Comparison of ENCODE assay signal across 17 cellular contexts in the genomic region with DNA sequence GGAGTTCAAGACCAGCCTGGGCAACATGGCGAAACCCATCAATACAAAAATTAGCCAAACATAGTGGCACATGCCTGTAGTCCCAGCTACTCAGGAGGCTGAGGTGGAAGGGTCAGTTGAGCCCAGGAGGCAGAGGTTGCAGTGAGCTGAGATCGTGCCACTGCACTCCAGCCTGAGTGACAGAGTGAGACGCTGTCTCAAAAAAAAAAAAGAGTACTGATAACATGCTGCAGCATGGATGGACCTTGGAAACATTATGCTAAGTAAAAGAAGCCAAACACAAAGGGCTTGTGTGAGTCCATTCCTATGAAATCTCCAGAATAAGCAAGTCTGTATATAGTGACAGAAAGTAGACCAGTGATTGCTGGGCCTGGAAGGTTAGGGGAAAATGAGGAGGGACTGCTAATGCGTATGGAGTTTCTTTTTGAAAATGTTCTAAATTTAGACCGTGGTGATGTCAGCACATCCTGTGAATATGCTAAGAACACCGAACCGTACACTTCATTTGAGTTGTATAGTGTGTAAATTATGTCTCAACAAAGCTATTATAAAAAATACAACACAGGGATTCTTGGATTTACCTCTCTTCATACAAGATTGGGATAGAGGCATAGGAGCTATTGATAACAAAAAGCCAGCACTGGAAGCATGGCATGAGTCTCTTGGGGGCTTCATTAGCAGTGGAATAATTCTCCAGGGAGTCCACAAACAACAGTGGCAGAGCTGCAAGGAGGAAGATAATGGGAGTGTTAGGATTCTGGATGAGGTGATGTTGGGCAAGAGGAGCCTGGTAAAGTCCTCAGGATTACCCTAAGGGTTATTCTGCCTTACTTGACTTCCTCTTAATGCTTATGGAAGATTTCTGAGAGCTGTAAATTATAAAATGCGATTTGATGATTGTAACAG.
DNase-seq lines count a peak whose midpoint lies in the region; ATAC-seq and TF ChIP-seq lines count a peak whose summit lies in the region.
"Had no signal": no experiment of that assay in that cellular context is flagged by ENCODE, and none has a peak within 500 bp of the region (broad histone marks: within the 10 kb centered on the region; RNA-seq: fewer than 3 reads in every experiment).

No MANE protein-coding gene starts in this region.

- H3K4me3 ChIP-seq in fibroblast of the aortic adventitia (ENCODE audit: low read depth, low read length), result no peak overlapping the region
- no peak overlapping the region for H3K4me3 ChIP-seq in psoas muscle
- H3K4me3 ChIP-seq: colonic mucosa, esophagus squamous epithelium, ovary, PC-9, tibial artery had no signal

- H3K36me3 Mint-ChIP-seq in activated CD8-positive, alpha-beta T cell treated with anti-CD3 and anti-CD28 coated beads for 36 hours (ENCODE audit: low read depth), result peaks cover 50% of the 10 kb centered on the region
- peaks cover 56% of the 10 kb centered on the region for H3K36me3 Mint-ChIP-seq in activated CD8-positive, alpha-beta T cell treated with anti-CD3 and anti-CD28 coated beads, Interleukin-2, amount 10 ng/mL, durations not matched to agents 7 days and 5 days (ENCODE audit: low read depth)

- no peaks in the 10 kb centered on the region for H3K27me3 Mint-ChIP-seq in activated CD8-positive, alpha-beta T cell treated with anti-CD3 and anti-CD28 coated beads for 36 hours
- H3K27me3 Mint-ChIP-seq in activated CD8-positive, alpha-beta T cell treated with anti-CD3 and anti-CD28 coated beads, Interleukin-2, amount 10 ng/mL, durations not matched to agents 7 days and 5 days (ENCODE audit: low read depth), result no peaks in the 10 kb centered on the region

- no peaks in the 10 kb centered on the region for H3K27me3 ChIP-seq in psoas muscle (ENCODE audit: insufficient read depth in 3 of 3, low read length in 2 of 3)
- H3K27me3 ChIP-seq: colonic mucosa, esophagus squamous epithelium, ovary, tibial artery had no signal

- no peaks in the 10 kb centered on the region for H3K4me1 ChIP-seq in psoas muscle
- H3K4me1 ChIP-seq: colonic mucosa, esophagus squamous epithelium, tibial artery had no signal

- POLR2A ChIA-PET in activated CD8-positive, alpha-beta T cell treated with anti-CD3 and anti-CD28 coated beads for 36 hours (lab: Charles Lee), result no interaction called here
- POLR2A ChIA-PET in activated CD8-positive, alpha-beta T cell treated with anti-CD3 and anti-CD28 coated beads, Interleukin-2, amount 10 ng/mL, durations not matched to agents 7 days and 5 days (lab: Charles Lee), result interaction anchor here (0.7 to 1.4 kb wide), 2 partner anchors 10 to 19 kb away, joined by 3 read pairs; no protein-coding TSS in a partner anchor

- CTCF ChIA-PET in activated CD8-positive, alpha-beta T cell treated with anti-CD3 and anti-CD28 coated beads for 36 hours (lab: Charles Lee), result interaction anchor here (0.8 kb wide), 1 partner anchor 34 kb away, joined by 3 read pairs; no protein-coding TSS in a partner anchor
- CTCF ChIA-PET in activated CD8-positive, alpha-beta T cell treated with anti-CD3 and anti-CD28 coated beads, Interleukin-2, amount 10 ng/mL, durations not matched to agents 7 days and 5 days (lab: Charles Lee), result no interaction called here

- ATAC-seq in activated CD8-positive, alpha-beta T cell treated with anti-CD3 and anti-CD28 coated beads for 36 hours, result no peak
- ATAC-seq in activated CD8-positive, alpha-beta T cell treated with anti-CD3 and anti-CD28 coated beads, Interleukin-2, amount 10 ng/mL, durations not matched to agents 7 days and 5 days, result no peak
- ATAC-seq in psoas muscle (no peak), HG02678 (IDR thresholded peaks at IDR 0.05; ENCODE audit: unreplicated experiment) (no peak), HG02938 (IDR thresholded peaks at IDR 0.05; ENCODE audit: unreplicated experiment) (no peak), GM19324 (IDR thresholded peaks at IDR 0.05; ENCODE audit: low FRiP score, unreplicated experiment) (no peak)

- 60 to 75% (median 63%) methylated on average over 8 of the region's 8 CpGs for WGBS in psoas muscle, 3 donors

- no peak for DNase-seq in activated CD8-positive, alpha-beta T cell treated with anti-CD3 and anti-CD28 coated beads for 36 hours
- DNase-seq in activated CD8-positive, alpha-beta T cell treated with anti-CD3 and anti-CD28 coated beads, Interleukin-2, amount 10 ng/mL, durations not matched to agents 7 days and 5 days, result no peak
- DNase-seq in NCI-H69 (lab: John Stamatoyannopoulos, UW) (peak; percentile 27), fibroblast of the aortic adventitia (ENCODE audit: low read depth) (peak; percentile 20), psoas muscle (no peak)
- DNase-seq: activated CD4-positive, alpha-beta T cell treated with anti-CD3 and anti-CD28 coated beads, Interleukin-2, amount 50 U/mL, for 1 hour; activated naive CD4-positive, alpha-beta T cell treated with Interleukin-2 at 50 U/mL for 16 hours; colonic mucosa; esophagus squamous epithelium; HFFc6; MM.1S; ovary; PC-9; tibial artery had no signal

- no peak for TF ChIP-seq CTCF in activated CD8-positive, alpha-beta T cell treated with anti-CD3 and anti-CD28 coated beads for 36 hours (IDR thresholded peaks at IDR 0.05)
- TF ChIP-seq CTCF in fibroblast of the aortic adventitia (IDR thresholded peaks at IDR 0.05; ENCODE audit: insufficient read depth, low read length) (no peak), psoas muscle (IDR thresholded peaks at IDR 0.05) (no peak)

- peak overlapping the region; percentile 23 for H3K27ac Mint-ChIP-seq in activated CD8-positive, alpha-beta T cell treated with anti-CD3 and anti-CD28 coated beads for 36 hours
- H3K27ac Mint-ChIP-seq in activated CD8-positive, alpha-beta T cell treated with anti-CD3 and anti-CD28 coated beads, Interleukin-2, amount 10 ng/mL, durations not matched to agents 7 days and 5 days, result no peak overlapping the region
- H3K27ac Mint-ChIP-seq: HFFc6 had no signal

- intact Hi-C loops in activated CD8-positive, alpha-beta T cell treated with anti-CD3 and anti-CD28 coated beads for 36 hours (cut with micrococcal nuclease), result no loop called here
- intact Hi-C loops in psoas muscle (cut with DNase I), result loop anchor here in 1 of 2 donors (5.0 kb wide), 1 partner anchor 921 kb away; no protein-coding TSS in a partner anchor

- peak overlapping the region; percentile 30 for H3K27ac ChIP-seq in psoas muscle
- H3K27ac ChIP-seq: colonic mucosa, esophagus squamous epithelium, ovary, PC-9, tibial artery had no signal

- no peaks in the 10 kb centered on the region for H3K9me3 Mint-ChIP-seq in activated CD8-positive, alpha-beta T cell treated with anti-CD3 and anti-CD28 coated beads for 36 hours
- H3K9me3 Mint-ChIP-seq in activated CD8-positive, alpha-beta T cell treated with anti-CD3 and anti-CD28 coated beads, Interleukin-2, amount 10 ng/mL, durations not matched to agents 7 days and 5 days (ENCODE audit: insufficient read depth), result no peaks in the 10 kb centered on the region
- H3K9me3 Mint-ChIP-seq: HFFc6 had no signal

- no peaks in the 10 kb centered on the region for H3K9me3 ChIP-seq in psoas muscle
- H3K9me3 ChIP-seq: colonic mucosa, esophagus squamous epithelium, ovary, tibial artery had no signal

- H3K36me3 ChIP-seq in psoas muscle (ENCODE audit: insufficient read depth in 1 of 2, low read depth in 1 of 2), result peaks cover 12 to 77% of the 10 kb centered on the region in 2 donors
- H3K36me3 ChIP-seq: ovary had no signal

- H3K4me3 Mint-ChIP-seq in activated CD8-positive, alpha-beta T cell treated with anti-CD3 and anti-CD28 coated beads for 36 hours, result no peak overlapping the region
- no peak overlapping the region for H3K4me3 Mint-ChIP-seq in activated CD8-positive, alpha-beta T cell treated with anti-CD3 and anti-CD28 coated beads, Interleukin-2, amount 10 ng/mL, durations not matched to agents 7 days and 5 days
- H3K4me3 Mint-ChIP-seq: HFFc6 had no signal

- peaks cover 10% of the 10 kb centered on the region for H3K4me1 Mint-ChIP-seq in activated CD8-positive, alpha-beta T cell treated with anti-CD3 and anti-CD28 coated beads for 36 hours (ENCODE audit: low read depth)
- peaks cover 10% of the 10 kb centered on the region for H3K4me1 Mint-ChIP-seq in activated CD8-positive, alpha-beta T cell treated with anti-CD3 and anti-CD28 coated beads, Interleukin-2, amount 10 ng/mL, durations not matched to agents 7 days and 5 days (ENCODE audit: low read depth)

Comparison
In these comparisons a context has a peak if more than half of its experiments do, and no peak if none do; other contexts are left out.
1. DNase-seq: peak in NCI-H69 (single experiment) and fibroblast of the aortic adventitia (single experiment); none in activated CD8-positive, alpha-beta T cell treated with anti-CD3 and anti-CD28 coated beads for 36 hours (single experiment), activated CD8-positive, alpha-beta T cell treated with anti-CD3 and anti-CD28 coated beads, Interleukin-2, amount 10 ng/mL, durations not matched to agents 7 days and 5 days (single experiment) and psoas muscle (0 of 2).